10 cellular contexts compared by ENCODE assay signal in the genomic region with DNA sequence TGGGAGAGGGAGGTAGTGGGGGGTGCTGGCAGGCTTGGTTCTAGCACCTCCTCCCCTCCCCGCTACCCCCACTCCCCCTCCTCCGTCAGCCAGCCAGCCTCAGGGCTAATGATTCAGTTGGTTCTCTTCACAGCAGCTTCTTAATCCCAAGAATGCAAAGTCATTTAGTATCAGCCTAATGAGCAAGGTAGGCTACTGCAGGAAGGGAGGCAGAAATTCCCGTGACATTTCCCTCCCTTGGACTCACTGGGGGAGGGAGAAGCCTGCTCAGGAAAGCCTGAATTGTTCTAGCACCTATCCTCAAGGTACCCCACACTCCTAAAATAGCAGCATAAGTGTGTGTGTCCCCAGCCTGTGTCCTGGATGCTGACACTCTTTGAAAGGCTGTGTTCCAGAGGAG. TPM values are rescaled to one million over a fixed set of nuclear protein-coding genes. Genes with fewer than 3 reads are reported as not detected.
DNase-seq lines count a peak whose midpoint lies in the region; ATAC-seq, FAIRE-seq and TF ChIP-seq lines count a peak whose summit lies in the region.
"Had no signal": no experiment of that assay in that cellular context is flagged by ENCODE, and none has a peak within 500 bp of the region (broad histone marks: within the 10 kb centered on the region; RNA-seq: fewer than 3 reads in every experiment).

No MANE protein-coding gene starts in this region.

- intact Hi-C loops in posterior cingulate gyrus (cut with DNase I): no loop called here

- ATAC-seq in GM19395 (IDR thresholded peaks at IDR 0.05; ENCODE audit: unreplicated experiment): peak; percentile 7
- peak; percentile 55 for ATAC-seq in esophagus mucosa
- ATAC-seq in activated naive CD4-positive, alpha-beta T cell treated with anti-CD3 and anti-CD28 coated beads, Interleukin-2, amount 50 U/mL, for 72 hours: no peak
- ATAC-seq: left lung had no signal

- H3K4me1 Mint-ChIP-seq in neural crest cell: peaks cover 47% of the 10 kb centered on the region

- no peak for FAIRE-seq in RCC 7860 (lab: Jason Lieb, UNC)

- no peaks in the 10 kb centered on the region for H3K36me3 Mint-ChIP-seq in neural crest cell (ENCODE audit: low read depth)
- H3K36me3 Mint-ChIP-seq in activated naive CD4-positive, alpha-beta T cell treated with anti-CD3 and anti-CD28 coated beads, Interleukin-2, amount 50 U/mL, for 72 hours: no peaks in the 10 kb centered on the region

- H3K27me3 Mint-ChIP-seq in neural crest cell (ENCODE audit: low read depth): no peaks in the 10 kb centered on the region

- no peak overlapping the region for H3K4me3 Mint-ChIP-seq in neural crest cell

- H3K9me3 Mint-ChIP-seq in neural crest cell: no peaks in the 10 kb centered on the region
- no peaks in the 10 kb centered on the region for H3K9me3 Mint-ChIP-seq in activated naive CD4-positive, alpha-beta T cell treated with anti-CD3 and anti-CD28 coated beads, Interleukin-2, amount 50 U/mL, for 72 hours

- peak; percentile 84 for DNase-seq in NCI-H82 (lab: John Stamatoyannopoulos, UW)
- DNase-seq in neural crest cell (ENCODE audit: low read depth, low spot score): no peak
- no peak for DNase-seq in activated naive CD4-positive, alpha-beta T cell treated with anti-CD3 and anti-CD28 coated beads, Interleukin-2, amount 50 U/mL, for 72 hours (ENCODE audit: low spot score in 2 of 2)
- DNase-seq in RCC 7860 (ENCODE audit: low spot score): no peak
- DNase-seq in posterior cingulate gyrus: no peak
- no peak for DNase-seq in central memory CD4-positive, alpha-beta T cell
- DNase-seq: stimulated activated CD4-positive, alpha-beta T cell treated with anti-CD3 and anti-CD28 coated beads, Interleukin-2, amount 100 ng/mL, for 24 hours had no signal

- H3K27ac Mint-ChIP-seq in neural crest cell (ENCODE audit: unreplicated experiment): peak overlapping the region; percentile 27
- H3K27ac Mint-ChIP-seq in activated naive CD4-positive, alpha-beta T cell treated with anti-CD3 and anti-CD28 coated beads, Interleukin-2, amount 50 U/mL, for 72 hours: no peak overlapping the region

- no peak for TF ChIP-seq CTCF in neural crest cell (conservative IDR thresholded peaks at IDR 0.05)

RNA-seq across cellular contexts. Expression of gene ITPK1, which starts 29.8 kb away (rescaled TPM):
- total RNA-seq in esophagus mucosa (22.1 TPM), neural crest cell (59.8 and 63.8 TPM in 2 replicates)
- total RNA-seq in activated naive CD4-positive, alpha-beta T cell treated with anti-CD3 and anti-CD28 coated beads, Interleukin-2, amount 50 U/mL, for 72 hours: 10 to 100 TPM; 15.2 to 33.2 TPM

Comparison
In these comparisons a context has a peak if more than half of its experiments do, and no peak if none do; other contexts are left out.
1. ATAC-seq: peak in GM19395 (single experiment) and esophagus mucosa (single experiment); none in activated naive CD4-positive, alpha-beta T cell treated with anti-CD3 and anti-CD28 coated beads, Interleukin-2, amount 50 U/mL, for 72 hours (0 of 2).